ENCODE assay signal across 2 cellular contexts in genomic region chr6:159943101-159943632, GRCh38.
TF ChIP-seq lines count a peak whose summit lies in the region.

No MANE protein-coding gene starts in this region.

TF ChIP-seq in SK-N-SH, 30 proteins besides CTCF, POLR2A, EP300 and RAD21 (continued from another document):
- TF ChIP-seq IRF3 (IDR thresholded peaks at IDR 0.05; ENCODE audit: low read depth, low read length): no peak
- TF ChIP-seq NRF1 (IDR thresholded peaks at IDR 0.05; ENCODE audit: low read depth, low read length): no peak
- TF ChIP-seq USF2 (IDR thresholded peaks at IDR 0.05; ENCODE audit: borderline replicate concordance, low read depth, low read length): no peak

TF ChIP-seq in SK-N-SH treated with all-trans-retinoic acid at 6 μM for 48 hours, 23 proteins besides CTCF, POLR2A, EP300 and RAD21 (continued from another document):
- TF ChIP-seq SNAI2 (CRISPR knock-in tag; IDR thresholded peaks at IDR 0.05): no peak
- TF ChIP-seq ESRRG (CRISPR knock-in tag; IDR thresholded peaks at IDR 0.05): no peak
